Comparison of ENCODE assay signal across 8 cellular contexts in genomic region chr16:8567355-8568230, GRCh38. TPM values are rescaled to one million over a fixed set of nuclear protein-coding genes. Genes with fewer than 3 reads are reported as not detected.
DNase-seq lines count a peak whose midpoint lies in the region; ATAC-seq and TF ChIP-seq lines count a peak whose summit lies in the region.

No MANE protein-coding gene starts in this region.

- intact Hi-C loops in left colon (cut with DNase I, micrococcal nuclease), result loop anchor here in 1 of 2 donors (5.0 kb wide), 1 partner anchor 315 kb away; the partner anchor contains the start of gene LITAFD

- H3K4me3 Mint-ChIP-seq in WTC11, result no peak overlapping the region

- peak; percentile 87 to 89 for DNase-seq in AML-193 (lab: John Stamatoyannopoulos, UW)
- peak; percentile 96 for DNase-seq in NCI-H2227 (lab: John Stamatoyannopoulos, UW; ENCODE audit: unreplicated experiment)
- peak; percentile 85 for DNase-seq in WTC11 (ENCODE audit: low spot score)
- peak in 57 of 61 donors; percentile 7 to 77 (median 47) for DNase-seq in caudate nucleus (lab: John Stamatoyannopoulos, UW)
- DNase-seq in left colon, result peak; percentile 62 to 66
- DNase-seq in stimulated activated CD4-positive, alpha-beta T cell treated with anti-CD3 and anti-CD28 coated beads, Interleukin-4, amount 100 ng/mL, for 24 hours, result peak; percentile 79

- ATAC-seq in GM18870 (IDR thresholded peaks at IDR 0.05; ENCODE audit: unreplicated experiment), result peak; percentile 82
- peak; percentile 96 for ATAC-seq in HG03103 (IDR thresholded peaks at IDR 0.05; ENCODE audit: low read depth, unreplicated experiment)
- ATAC-seq in WTC11, result peak; percentile 67
- peak; percentile 90 for ATAC-seq in left colon

- CTCF ChIA-PET in WTC11 (lab: Charles Lee), result interaction anchor here (0.6 to 8.6 kb wide), 14 partner anchors 14 to 991 kb away, joined by 3 to 132 read pairs (median 4); partner anchors contain the start of genes PMM2 and TMEM186

- TF ChIP-seq CTCF in WTC11 (IDR thresholded peaks at IDR 0.05), result peak; percentile 98

- H3K4me1 Mint-ChIP-seq in WTC11, result peaks cover 18% of the 10 kb centered on the region

- no peaks in the 10 kb centered on the region for H3K36me3 Mint-ChIP-seq in WTC11

- no peaks in the 10 kb centered on the region for H3K9me3 Mint-ChIP-seq in WTC11

- no peak overlapping the region for H3K27ac Mint-ChIP-seq in WTC11

- H3K27me3 Mint-ChIP-seq in WTC11 (ENCODE audit: low read depth), result 0 out of 2 replicates have a peak, but pooled peaks cover 2% of the 10 kb centered on the region

- H3K27ac ChIP-seq in caudate nucleus (ENCODE audit: low read depth, low read length), result no peak overlapping the region

- POLR2A ChIA-PET in WTC11 (lab: Charles Lee), result no interaction called here

TF ChIP-seq in WTC11, 78 proteins besides CTCF, POLR2A, EP300 and RAD21:
- TF ChIP-seq ZNF396 (CRISPR knock-in tag; IDR thresholded peaks at IDR 0.05; ENCODE audit: borderline replicate concordance), result no peak
- TF ChIP-seq ATF1 (CRISPR knock-in tag; IDR thresholded peaks at IDR 0.05), result no peak
- no peak for TF ChIP-seq TP53 (CRISPR knock-in tag; IDR thresholded peaks at IDR 0.05)
- no peak for TF ChIP-seq NR1H2 (CRISPR knock-in tag; IDR thresholded peaks at IDR 0.05)
- no peak for TF ChIP-seq CREB1 (CRISPR knock-in tag; IDR thresholded peaks at IDR 0.05)
- TF ChIP-seq FOXK1 (CRISPR knock-in tag; IDR thresholded peaks at IDR 0.05), result peak; percentile 22; the same call in 1 of the 2 replicates
- peak; percentile 25; the same call in 1 of the 2 replicates for TF ChIP-seq USF2 (CRISPR knock-in tag; IDR thresholded peaks at IDR 0.05)
- TF ChIP-seq ZNF232 (CRISPR knock-in tag; IDR thresholded peaks at IDR 0.05), result no peak
- 0 out of 2 replicates have a peak, but pooled peaks have one; percentile 44 for TF ChIP-seq MAX (CRISPR knock-in tag; IDR thresholded peaks at IDR 0.05)
- no peak for TF ChIP-seq ERG (CRISPR knock-in tag; IDR thresholded peaks at IDR 0.05)
- 0 out of 2 replicates have a peak, but pooled peaks have one; percentile 49 for TF ChIP-seq HMGXB4 (CRISPR knock-in tag; IDR thresholded peaks at IDR 0.05)
- no peak for TF ChIP-seq GTF2I (CRISPR knock-in tag; conservative IDR thresholded peaks at IDR 0.05)
- peak; percentile 31; the same call in 1 of the 2 replicates for TF ChIP-seq MYBL2 (CRISPR knock-in tag; IDR thresholded peaks at IDR 0.05)
- no peak for TF ChIP-seq ZBTB21 (CRISPR knock-in tag; IDR thresholded peaks at IDR 0.05; ENCODE audit: borderline replicate concordance)

RNA-seq across cellular contexts. Expression of gene TMEM114, which starts 22.7 kb away (rescaled TPM):
- total RNA-seq in WTC11 (2021) (0.37 to 1.1 TPM (median 0.60 TPM) in 3 replicates), left colon (not detected)

RNA-seq across cellular contexts. Expression of gene METTL22, which starts 53.9 kb away (rescaled TPM):
- 48.1 to 82.0 TPM (median 52.9 TPM) in 3 replicates for total RNA-seq in WTC11 (2021)
- total RNA-seq in left colon, result 10 to 100 TPM; 25.4 to 35.7 TPM
